Comparison of ENCODE assay signal across 15 cellular contexts in genomic region chr20:48052492-48052870, GRCh38.
DNase-seq lines count a peak whose midpoint lies in the region; ATAC-seq, FAIRE-seq and TF ChIP-seq lines count a peak whose summit lies in the region.
"Had no signal": no experiment of that assay in that cellular context is flagged by ENCODE, and none has a peak within 500 bp of the region (broad histone marks: within the 10 kb centered on the region; RNA-seq: fewer than 3 reads in every experiment).

No MANE protein-coding gene starts in this region.

- peaks cover 0 to 2% of the 10 kb centered on the region in 2 experiments for H3K27me3 ChIP-seq in endothelial cell of umbilical vein (ENCODE audit: control insufficient read depth in 2 of 2, insufficient read depth in 2 of 2, low read length in 2 of 2)
- H3K27me3 ChIP-seq: pancreas had no signal

- H3K36me3 Mint-ChIP-seq in osteocyte (ENCODE audit: unreplicated experiment): no peaks in the 10 kb centered on the region
- no peaks in the 10 kb centered on the region for H3K36me3 Mint-ChIP-seq in activated CD4-positive, alpha-beta memory T cell treated with anti-CD3 and anti-CD28 coated beads for 36 hours

- H3K4me1 Mint-ChIP-seq in osteocyte (ENCODE audit: unreplicated experiment): peaks cover 32% of the 10 kb centered on the region
- no peaks in the 10 kb centered on the region for H3K4me1 Mint-ChIP-seq in activated CD4-positive, alpha-beta memory T cell treated with anti-CD3 and anti-CD28 coated beads for 36 hours (ENCODE audit: low read depth)

- H4K20me1 ChIP-seq in endothelial cell of umbilical vein (replicated peaks; ENCODE audit: control insufficient read depth, extremely low read depth, insufficient read depth, low read length): no peaks in the 10 kb centered on the region

- H3K9me1 ChIP-seq in endothelial cell of umbilical vein (replicated peaks; ENCODE audit: control insufficient read depth, extremely low read depth, insufficient read depth, low read length): no peaks in the 10 kb centered on the region

- dilution Hi-C loops in endothelial cell of umbilical vein (cut with MboI; ENCODE audit: extremely low pct_ligation_motif_present, low sequenced_read_pairs): no loop called here

- H2AFZ ChIP-seq in endothelial cell of umbilical vein (ENCODE audit: low read depth, low read length): no peak overlapping the region

- no peak overlapping the region for H3K9ac ChIP-seq in endothelial cell of umbilical vein (replicated peaks; ENCODE audit: extremely low read depth, insufficient read depth, low read length)

- peak overlapping the region; percentile 86 for H3K27ac Mint-ChIP-seq in osteocyte (ENCODE audit: unreplicated experiment)
- H3K27ac Mint-ChIP-seq in activated CD4-positive, alpha-beta memory T cell treated with anti-CD3 and anti-CD28 coated beads for 36 hours: no peak overlapping the region

- peak; percentile 37 for DNase-seq in NCI-H2196 (lab: John Stamatoyannopoulos, UW; ENCODE audit: unreplicated experiment)
- DNase-seq in NCI-H2196 treated with DMSO at 0.1 percent for 48 hours (lab: John Stamatoyannopoulos, UW; ENCODE audit: unreplicated experiment): no peak
- peak; percentile 55 for DNase-seq in NCI-H748 (lab: John Stamatoyannopoulos, UW; ENCODE audit: unreplicated experiment)
- DNase-seq in endothelial cell of umbilical vein (ENCODE audit: low read depth, low spot score): peak; percentile 37
- DNase-seq in osteocyte (ENCODE audit: extremely low spot score, unreplicated experiment): no peak
- DNase-seq in activated CD4-positive, alpha-beta memory T cell treated with anti-CD3 and anti-CD28 coated beads for 36 hours: no peak
- DNase-seq in activated T-cell treated with anti-CD3 and anti-CD28 coated beads, Interleukin-2, amount 50 U/mL, for 48 hours: no peak
- DNase-seq: Caco-2, islet precursor cell, MM.1S, NCI-H526, pancreas, T1000 had no signal

- no peak overlapping the region for H3K4me2 ChIP-seq in endothelial cell of umbilical vein (ENCODE audit: insufficient read depth, low read length)

- H3K9me3 ChIP-seq in endothelial cell of umbilical vein (replicated peaks; ENCODE audit: control insufficient read depth, insufficient read depth, low read length): no peaks in the 10 kb centered on the region
- H3K9me3 ChIP-seq: pancreas had no signal

- no peak overlapping the region for H3K4me3 ChIP-seq in endothelial cell of umbilical vein (replicated peaks in 1 of 3; ENCODE audit: insufficient read depth in 1 of 3, low read depth in 1 of 3, low read length in 3 of 3)
- H3K4me3 ChIP-seq: A549, pancreas had no signal

- H3K4me3 Mint-ChIP-seq in osteocyte (ENCODE audit: unreplicated experiment): no peak overlapping the region
- H3K4me3 Mint-ChIP-seq in activated CD4-positive, alpha-beta memory T cell treated with anti-CD3 and anti-CD28 coated beads for 36 hours: no peak overlapping the region

- no peak for FAIRE-seq in endothelial cell of umbilical vein (lab: Jason Lieb, UNC)
- FAIRE-seq: A549, pancreas had no signal

- no peaks in the 10 kb centered on the region for H3K4me1 ChIP-seq in endothelial cell of umbilical vein (ENCODE audit: control insufficient read depth, extremely low read depth, insufficient read depth, low read length)
- H3K4me1 ChIP-seq: Caco-2, pancreas had no signal

- CTCF ChIA-PET in endothelial cell of umbilical vein (lab: Charles Lee): no interaction called here
- CTCF ChIA-PET in activated CD4-positive, alpha-beta memory T cell treated with anti-CD3 and anti-CD28 coated beads for 36 hours (lab: Charles Lee): no interaction called here

- ATAC-seq in HG03039 (IDR thresholded peaks at IDR 0.05; ENCODE audit: unreplicated experiment): no peak
- ATAC-seq: pancreas had no signal

- no peak for TF ChIP-seq POLR2A in endothelial cell of umbilical vein (IDR thresholded peaks at IDR 0.05; ENCODE audit: low read depth, low read length)

- no peak for TF ChIP-seq CTCF in endothelial cell of umbilical vein (IDR thresholded peaks at IDR 0.05; ENCODE audit: extremely low read depth in 1 of 2, insufficient read depth in 1 of 2, low read depth in 1 of 2, low read length in 2 of 2)
- no peak for TF ChIP-seq CTCF in osteocyte (IDR thresholded peaks at IDR 0.05)

- no peak overlapping the region for H3K27ac ChIP-seq in endothelial cell of umbilical vein (ENCODE audit: insufficient read depth, low read depth, low read length)
- H3K27ac ChIP-seq: A549, pancreas had no signal

- intact Hi-C loops in endothelial cell of umbilical vein (cut with micrococcal nuclease): no loop called here
- intact Hi-C loops in activated CD4-positive, alpha-beta memory T cell treated with anti-CD3 and anti-CD28 coated beads for 36 hours (cut with micrococcal nuclease): no loop called here

- POLR2A ChIA-PET in endothelial cell of umbilical vein (lab: Charles Lee): no interaction called here
- POLR2A ChIA-PET in activated CD4-positive, alpha-beta memory T cell treated with anti-CD3 and anti-CD28 coated beads for 36 hours (lab: Charles Lee): no interaction called here

- H3K79me2 ChIP-seq in endothelial cell of umbilical vein (ENCODE audit: control insufficient read depth, insufficient read depth, low read length): no peaks in the 10 kb centered on the region

- BruUV-seq in endothelial cell of umbilical vein (replicated peaks; lab: Mats Ljungman, UMichigan): no TSS peak

- H3K27me3 Mint-ChIP-seq in osteocyte (ENCODE audit: unreplicated experiment): peaks cover 21% of the 10 kb centered on the region
- H3K27me3 Mint-ChIP-seq in activated CD4-positive, alpha-beta memory T cell treated with anti-CD3 and anti-CD28 coated beads for 36 hours: peaks cover 39% of the 10 kb centered on the region

- peaks cover 5% of the 10 kb centered on the region for H3K9me3 Mint-ChIP-seq in osteocyte (ENCODE audit: unreplicated experiment)
- peaks cover 3% of the 10 kb centered on the region for H3K9me3 Mint-ChIP-seq in activated CD4-positive, alpha-beta memory T cell treated with anti-CD3 and anti-CD28 coated beads for 36 hours

- no peaks in the 10 kb centered on the region for H3K36me3 ChIP-seq in endothelial cell of umbilical vein (ENCODE audit: control insufficient read depth in 2 of 2, extremely low read depth in 1 of 2, insufficient read depth in 2 of 2, low read length in 2 of 2)
- H3K36me3 ChIP-seq: pancreas had no signal

TF ChIP-seq in endothelial cell of umbilical vein, 7 proteins besides CTCF, POLR2A, EP300 and RAD21:
- TF ChIP-seq MAX (IDR thresholded peaks at IDR 0.05; ENCODE audit: insufficient read depth, insufficient read length) (no peak), EZH2 (IDR thresholded peaks at IDR 0.05; ENCODE audit: borderline replicate concordance, low read depth, low read length, severe bottlenecking) (no peak), MYC (IDR thresholded peaks at IDR 0.05; ENCODE audit: low read depth, low read length) (no peak), POLR2AphosphoS5 (IDR thresholded peaks at IDR 0.05; ENCODE audit: insufficient read depth, low read depth, low read length) (no peak), JUN (IDR thresholded peaks at IDR 0.05; ENCODE audit: borderline replicate concordance, insufficient read depth, insufficient read length, low read depth) (no peak), FOS (IDR thresholded peaks at IDR 0.05; ENCODE audit: borderline replicate concordance, insufficient read depth, low read length) (no peak), GATA2 (IDR thresholded peaks at IDR 0.05; ENCODE audit: insufficient read depth, insufficient read length, low read depth, low read length) (no peak)

Comparison
In these comparisons a context has a peak if more than half of its experiments do, and no peak if none do; other contexts are left out.
1. DNase-seq: peak in NCI-H2196 (single experiment), NCI-H748 (single experiment) and endothelial cell of umbilical vein (single experiment); none in NCI-H2196 treated with DMSO at 0.1 percent for 48 hours (single experiment), osteocyte (single experiment), activated CD4-positive, alpha-beta memory T cell treated with anti-CD3 and anti-CD28 coated beads for 36 hours (single experiment) and activated T-cell treated with anti-CD3 and anti-CD28 coated beads, Interleukin-2, amount 50 U/mL, for 48 hours (0 of 2).